8 cellular contexts compared by ENCODE assay signal in genomic region chr19:33176670-33177416, GRCh38. TPM values are rescaled to one million over a fixed set of nuclear protein-coding genes. Genes with fewer than 3 reads are reported as not detected.
DNase-seq lines count a peak whose midpoint lies in the region; ATAC-seq and TF ChIP-seq lines count a peak whose summit lies in the region.

No MANE protein-coding gene starts in this region.

- H3K27me3 ChIP-seq in RWPE2 (ENCODE audit: insufficient read depth, poor library complexity, severe bottlenecking) (no peaks in the 10 kb centered on the region), neural cell (ENCODE audit: insufficient read depth, low read depth, low read length) (no peaks in the 10 kb centered on the region), stomach (no peaks in the 10 kb centered on the region)

- no peaks in the 10 kb centered on the region for H4K20me1 ChIP-seq in neural cell (ENCODE audit: insufficient read depth)

- TF ChIP-seq EP300 in neural cell (conservative IDR thresholded peaks at IDR 0.05; ENCODE audit: poor library complexity, severe bottlenecking) (peak; percentile 41), stomach (IDR thresholded peaks at IDR 0.05) (no peak)

- no peaks in the 10 kb centered on the region for H3K9me2 ChIP-seq in neural cell (ENCODE audit: insufficient read depth, low read length)

- H3K36me3 ChIP-seq in RWPE2 (ENCODE audit: low read depth), result no peaks in the 10 kb centered on the region
- no peaks in the 10 kb centered on the region for H3K36me3 ChIP-seq in neural cell (ENCODE audit: insufficient read depth, low read length)
- no peaks in the 10 kb centered on the region for H3K36me3 ChIP-seq in stomach

- peak overlapping the region; percentile 84 for H3K9ac ChIP-seq in neural cell (ENCODE audit: low read length)

- intact Hi-C loops in stomach (cut with DNase I; ENCODE audit: low total_unique reads), result no loop called here

- peak overlapping the region; percentile 94 for H2AFZ ChIP-seq in neural cell (ENCODE audit: low read depth, low read length)

- TF ChIP-seq POLR2A in stomach (IDR thresholded peaks at IDR 0.05), result peak in 2 of 4 donors; percentile 42 to 44

- H3K4me2 ChIP-seq in neural cell (ENCODE audit: low read length), result no peak overlapping the region

- ATAC-seq in RWPE2 (ENCODE audit: low read depth), result peak; percentile 93

- no peaks in the 10 kb centered on the region for H3F3A ChIP-seq in neural cell (ENCODE audit: insufficient read depth, low read length, poor library complexity, severe bottlenecking)

- H3K9me3 ChIP-seq in RWPE2 (ENCODE audit: severe bottlenecking) (no peaks in the 10 kb centered on the region), neural cell (ENCODE audit: low read length) (no peaks in the 10 kb centered on the region), stomach (no peaks in the 10 kb centered on the region)

- no peak for TF ChIP-seq RAD21 in neural cell (conservative IDR thresholded peaks at IDR 0.05)

- H3K4me1 ChIP-seq in RWPE2 (ENCODE audit: insufficient read depth, poor library complexity, severe bottlenecking), result peaks cover under 1% of the 10 kb centered on the region
- peaks cover 17 to 43% (median 35%) of the 10 kb centered on the region in 4 donors for H3K4me1 ChIP-seq in stomach

- 0 to 1% (median 0%) methylated on average over 43 to 65 of the region's 65 CpGs for WGBS in stomach, 5 donors

- peak overlapping the region; percentile 43 for H3K27ac ChIP-seq in RWPE2 (ENCODE audit: poor library complexity, severe bottlenecking)
- peak overlapping the region; percentile 86 for H3K27ac ChIP-seq in neural cell (ENCODE audit: low read length)
- H3K27ac ChIP-seq in stomach, result peak overlapping the region; percentile 86 to 98 (median 95)

- no peak for TF ChIP-seq CTCF in RWPE2 (IDR thresholded peaks at IDR 0.05; ENCODE audit: poor library complexity, severe bottlenecking)
- peak; percentile 23 for TF ChIP-seq CTCF in fibroblast of villous mesenchyme (IDR thresholded peaks at IDR 0.05; ENCODE audit: insufficient read depth, low read depth, low read length)
- TF ChIP-seq CTCF in neural cell (IDR thresholded peaks at IDR 0.05; ENCODE audit: poor library complexity, severe bottlenecking), result no peak
- peak in 2 of 7 experiments; percentile 7 to 16 for TF ChIP-seq CTCF in stomach (IDR thresholded peaks at IDR 0.05)

- DNase-seq in ELR (ENCODE audit: low read depth), result peak; percentile 98
- DNase-seq in H4 (ENCODE audit: low spot score), result peak; percentile 100
- DNase-seq in LoVo (ENCODE audit: low spot score), result peak; percentile 95
- DNase-seq in RWPE2 (ENCODE audit: low spot score), result peak; percentile 97
- peak; percentile 98 for DNase-seq in activated effector memory CD4-positive, alpha-beta T cell treated with anti-CD3 and anti-CD28 coated beads, Interleukin-2, amount 50 U/mL, for 16 hours
- DNase-seq in fibroblast of villous mesenchyme (ENCODE audit: low read depth), result peak; percentile 99
- DNase-seq in stomach, result peak; percentile 98

- peak overlapping the region; percentile 61 for H3K4me3 ChIP-seq in RWPE2 (ENCODE audit: severe bottlenecking)
- peak overlapping the region; percentile 88 for H3K4me3 ChIP-seq in fibroblast of villous mesenchyme (ENCODE audit: low read depth, low read length)
- peak overlapping the region; percentile 98 for H3K4me3 ChIP-seq in neural cell (ENCODE audit: low read length)
- peak overlapping the region; percentile 64 to 87 (median 75) for H3K4me3 ChIP-seq in stomach

- H3K79me2 ChIP-seq in neural cell (replicated peaks; ENCODE audit: insufficient read depth, low read length), result no peaks in the 10 kb centered on the region

TF ChIP-seq in neural cell, 6 proteins besides CTCF, POLR2A, EP300 and RAD21:
- TF ChIP-seq MXI1 (conservative IDR thresholded peaks at IDR 0.05; ENCODE audit: poor library complexity, severe bottlenecking) (peak; percentile 54), EZH2 (IDR thresholded peaks at IDR 0.05; ENCODE audit: borderline replicate concordance, insufficient read depth, low read length, poor library complexity, severe bottlenecking) (no peak), SMC3 (conservative IDR thresholded peaks at IDR 0.05; ENCODE audit: poor library complexity) (no peak), TAF1 (IDR thresholded peaks at IDR 0.05; ENCODE audit: low read depth) (no peak), POLR2AphosphoS5 (IDR thresholded peaks at IDR 0.05) (peak; percentile 89)

RNA-seq across cellular contexts. Expression of gene LRP3, which starts 17.3 kb away (rescaled TPM):
- 11.7 and 17.0 TPM in 2 replicates for total RNA-seq in H4 (2014; rRNA removed; shearing (Covaris generic))
- total RNA-seq in fibroblast of villous mesenchyme, result 11.2 and 14.8 TPM in 2 replicates
- 60.1 and 78.4 TPM in 2 replicates for polyA plus RNA-seq in neural cell
- 81.3 and 96.9 TPM in 2 replicates for polyA minus RNA-seq in neural cell
- total RNA-seq in stomach, result 10 to 100 TPM in 4 of 5 donors, 1 to 10 TPM in 1; 7.5 to 26.6 (median 18.1) TPM
- polyA plus RNA-seq in stomach, result 10 to 100 TPM in 2 of 3 donors, 1 to 10 TPM in 1; 8.4 to 14.0 (median 10.3) TPM

RNA-seq across cellular contexts. Expression of gene WDR88, which starts 44.9 kb away (rescaled TPM):
- total RNA-seq in H4 (2014; rRNA removed; shearing (Covaris generic)), result not detected in 2 replicates
- total RNA-seq in fibroblast of villous mesenchyme (not detected in 2 replicates), stomach (not detected)
- polyA plus RNA-seq in neural cell (0.35 TPM in 1 of 2 replicates, not detected in the other), stomach (not detected)
- polyA minus RNA-seq in neural cell, result not detected in 2 replicates

RNA-seq across cellular contexts. Expression of gene SLC7A10, which starts 48.8 kb away (rescaled TPM):
- not detected in 2 replicates for total RNA-seq in H4 (2014; rRNA removed; shearing (Covaris generic))
- total RNA-seq in fibroblast of villous mesenchyme (not detected in 2 replicates), stomach (under 1 TPM in 1 of 5 donors, not detected in 4; 0.73 TPM)
- polyA plus RNA-seq in neural cell (not detected in 2 replicates), stomach (not detected)
- not detected in 2 replicates for polyA minus RNA-seq in neural cell

Comparison
In these comparisons a context has a peak if more than half of its experiments do, and no peak if none do; other contexts are left out.
1. Peak in every context shown above with its lines: DNase-seq, ATAC-seq, H3K4me3 ChIP-seq and H3K27ac ChIP-seq.
2. H3K27ac ChIP-seq: peak in every context shown above with its lines; median percentile 95 in stomach; 86 in neural cell; 43 in RWPE2.